Comparison of ENCODE assay signal across 22 cellular contexts in genomic region chr22:27311666-27312566, GRCh38.
DNase-seq lines count a peak whose midpoint lies in the region; ATAC-seq, FAIRE-seq and TF ChIP-seq lines count a peak whose summit lies in the region.
"Had no signal": no experiment of that assay in that cellular context is flagged by ENCODE, and none has a peak within 500 bp of the region (broad histone marks: within the 10 kb centered on the region; RNA-seq: fewer than 3 reads in every experiment).

No MANE protein-coding gene starts in this region.

- peak overlapping the region; percentile 65; the same call in 1 of the 2 replicates for H2BK12ac ChIP-seq in H1 (ENCODE audit: low read depth, low read length)
- H2BK12ac ChIP-seq in mesenchymal stem cell (ENCODE audit: low read length in 2 of 2) = peak overlapping the region in 1 of 2 experiments; percentile 56

- H4K5ac ChIP-seq in H1 (ENCODE audit: insufficient read length, low read depth, low read length) = no peak overlapping the region

- TF ChIP-seq CTCF in AG04449 (IDR thresholded peaks at IDR 0.05; ENCODE audit: insufficient read depth, low read length, missing control alignments) (no peak), H1 (IDR thresholded peaks at IDR 0.05; ENCODE audit: control extremely low read depth in 1 of 3, insufficient read depth in 1 of 3, low read depth in 1 of 3, low read length in 3 of 3) (no peak)

- peak overlapping the region; percentile 90; the same call in 1 of the 2 replicates for H2AK5ac ChIP-seq in H1 (ENCODE audit: low read depth, low read length)
- peak overlapping the region; percentile 83 for H2AK5ac ChIP-seq in mesenchymal stem cell (ENCODE audit: low read length, severe bottlenecking)

- no peak overlapping the region for H3K23ac ChIP-seq in H1 (ENCODE audit: insufficient read length)
- H3K23ac ChIP-seq in mesenchymal stem cell (ENCODE audit: low read length in 2 of 2) = peak overlapping the region in 1 of 2 experiments; percentile 2

- TF ChIP-seq RAD21 in H1 (IDR thresholded peaks at IDR 0.05 in 1 of 2, conservative IDR thresholded peaks at IDR 0.05 in 1 of 2; ENCODE audit: low read depth in 2 of 2, low read length in 2 of 2) = no peak; a peak in 1 of 4 replicates

- FAIRE-seq in H1 (lab: Jason Lieb, UNC) = no peak
- FAIRE-seq: A204.1 had no signal

- peak overlapping the region; percentile 31 to 61 for H3K4me2 ChIP-seq in H1 (ENCODE audit: insufficient read depth in 1 of 2, low read depth in 2 of 2, low read length in 2 of 2)
- peak overlapping the region; percentile 79 for H3K4me2 ChIP-seq in mesenchymal stem cell (ENCODE audit: low read length, poor library complexity, severe bottlenecking)

- peak overlapping the region; percentile 16 for H2BK120ac ChIP-seq in H1 (replicated peaks; ENCODE audit: low read depth, low read length)
- no peak overlapping the region for H2BK120ac ChIP-seq in mesenchymal stem cell (ENCODE audit: low read depth, low read length)

- no peaks in the 10 kb centered on the region for H3K79me1 ChIP-seq in H1 (ENCODE audit: low read depth, low read length)
- no peaks in the 10 kb centered on the region for H3K79me1 ChIP-seq in mesenchymal stem cell (replicated peaks; ENCODE audit: low read length, poor library complexity, severe bottlenecking)

- POLR2A ChIA-PET in AG04449 (lab: Yijun Ruan, JAX) = no interaction called here
- POLR2A ChIA-PET in H1 (lab: Charles Lee; ENCODE audit: partially characterized antibody) = no interaction called here

- H3K18ac ChIP-seq in H1 (ENCODE audit: extremely low read depth, low read length) (peak overlapping the region; percentile 12; the same call in 1 of the 2 replicates), mesenchymal stem cell (ENCODE audit: low read depth in 1 of 2, low read length in 2 of 2) (peak overlapping the region; percentile 1 to 88)

- CTCF ChIA-PET in AG04449 (lab: Yijun Ruan, JAX) = no interaction called here
- CTCF ChIA-PET in H1 (lab: Charles Lee; ENCODE audit: partially characterized antibody) = interaction anchor here (2.3 kb wide), 1 partner anchor 19 kb away, joined by 11 read pairs; no protein-coding TSS in a partner anchor

- intact Hi-C loops in left ventricle myocardium superior (cut with micrococcal nuclease) = no loop called here

- H3K9me3 ChIP-seq in H1 (ENCODE audit: insufficient read depth in 2 of 2, low read depth in 1 of 2, low read length in 1 of 2) (no peaks in the 10 kb centered on the region), mesenchymal stem cell (ENCODE audit: control insufficient read depth, low read length) (no peaks in the 10 kb centered on the region)

- no peaks in the 10 kb centered on the region; a peak in 1 of 4 replicates for H3K79me2 ChIP-seq in H1 (ENCODE audit: control insufficient read depth in 1 of 2, insufficient read depth in 2 of 2, low read length in 2 of 2)

- H2AFZ ChIP-seq in H1 (ENCODE audit: low read length) (0 out of 2 replicates have a peak overlapping the region, but pooled peaks have one; percentile 42), mesenchymal stem cell (ENCODE audit: low read depth, low read length) (no peak overlapping the region)

- H3K9ac ChIP-seq in H1 (replicated peaks in 1 of 4; ENCODE audit: extremely low read depth in 1 of 4, low read depth in 3 of 4, low read length in 3 of 4) = peak overlapping the region in 1 of 4 experiments; percentile 48; a peak in 1 of 7 replicates
- no peak overlapping the region for H3K9ac ChIP-seq in mesenchymal stem cell (ENCODE audit: low read length)

- ATAC-seq in GM18870 (IDR thresholded peaks at IDR 0.05; ENCODE audit: unreplicated experiment) (no peak), left ventricle myocardium superior (no peak)
- ATAC-seq: activated CD8-positive, alpha-beta T cell treated with anti-CD3 and anti-CD28 coated beads for 36 hours; activated T-cell treated with anti-CD3 and anti-CD28 coated beads, Interleukin-2, amount 50 U/mL, for 4 hours; gastroesophageal sphincter; natural killer cell treated with Interleukin-12 subunit alpha and Interleukin-12 subunit beta and Interleukin-15 and Interleukin-18, amount 100 ng/mL, for 72 hours had no signal

- H3K23me2 ChIP-seq in H1 (ENCODE audit: low read depth, low read length) = peaks cover 5% of the 10 kb centered on the region

- H2BK5ac ChIP-seq in H1 (ENCODE audit: low read depth, low read length) (peak overlapping the region; percentile 29; the same call in 1 of the 2 replicates), mesenchymal stem cell (ENCODE audit: low read depth, low read length, poor library complexity, severe bottlenecking) (no peak overlapping the region)

- H3K4me1 ChIP-seq in H1 (replicated peaks in 1 of 4; ENCODE audit: control insufficient read depth in 3 of 4, insufficient read depth in 4 of 4, low read length in 3 of 4) = peaks cover 6 to 29% (median 16%) of the 10 kb centered on the region in 4 experiments; a peak in 6 of 7 replicates
- H3K4me1 ChIP-seq in mesenchymal stem cell (ENCODE audit: control insufficient read depth, insufficient read depth, low read depth, low read length) = peaks cover 38% of the 10 kb centered on the region

- H3K36me3 ChIP-seq in H1 (ENCODE audit: control insufficient read depth in 2 of 4, insufficient read depth in 4 of 4, low read length in 3 of 4) (no peaks in the 10 kb centered on the region; a peak in 1 of 8 replicates), mesenchymal stem cell (ENCODE audit: control insufficient read depth in 1 of 2, insufficient read depth in 2 of 2, low read depth in 1 of 2, low read length in 2 of 2) (no peaks in the 10 kb centered on the region)
- H3K36me3 ChIP-seq: gastroesophageal sphincter had no signal

- H3K56ac ChIP-seq in H1 (replicated peaks; ENCODE audit: insufficient read length, low read depth, low read length) = no peak overlapping the region

- WGBS in H1 (ENCODE audit: extremely low coverage in 1 of 2, insufficient coverage in 1 of 2, insufficient read length in 1 of 2, insufficient replicate concordance in 2 of 2, low coverage in 1 of 2, low lambda C conversion rate in 2 of 2, missing lambda C conversion rate in 1 of 2), 2 experiments = 24% methylated on average over 16 of the region's 16 CpGs; no CpG with 5 or more reads in 1 of the 2 experiments
- WGBS in mesenchymal stem cell = 13% methylated on average over 15 of the region's 16 CpGs

- DNase-seq in AG04449 (ENCODE audit: low read depth, low spot score) = no peak
- peak; percentile 10 for DNase-seq in LHCN-M2 (ENCODE audit: low read depth)
- DNase-seq in H1 (ENCODE audit: low read depth in 1 of 2, low spot score in 2 of 2) = peak in 1 of 2 experiments; percentile 58
- DNase-seq in mesenchymal stem cell = peak; percentile 42
- DNase-seq in DMS53 (lab: John Stamatoyannopoulos, UW) = no peak
- DNase-seq in left ventricle myocardium superior = no peak
- no peak for DNase-seq in AML-193 (lab: John Stamatoyannopoulos, UW)
- DNase-seq: activated CD8-positive, alpha-beta T cell treated with anti-CD3 and anti-CD28 coated beads for 36 hours; activated naive CD4-positive, alpha-beta T cell treated with anti-CD3 and anti-CD28 coated beads, Interleukin-2, amount 50 U/mL, for 16 hours; activated T-cell treated with anti-CD3 and anti-CD28 coated beads, Interleukin-2, amount 50 U/mL, for 4 hours; CD4-positive, CD25-positive, alpha-beta regulatory T cell; DMS153; mammary epithelial cell; NCI-H1930; NCI-H524; Right ventricle myocardium superior; T-helper 1 cell had no signal

- H2BK15ac ChIP-seq in H1 (ENCODE audit: low read length) (peak overlapping the region; percentile 48), mesenchymal stem cell (ENCODE audit: low read depth, poor library complexity, severe bottlenecking) (no peak overlapping the region)

- no peak for TF ChIP-seq EP300 in H1 (IDR thresholded peaks at IDR 0.05; ENCODE audit: borderline replicate concordance in 1 of 2, low read depth in 2 of 2, low read length in 2 of 2)

- H3K27me3 ChIP-seq in H1 (replicated peaks in 1 of 4; ENCODE audit: control insufficient read depth in 3 of 4, extremely low read depth in 1 of 4, insufficient read depth in 3 of 4, low read length in 3 of 4) (peaks cover 0 to 7% (median 0%) of the 10 kb centered on the region in 4 experiments; a peak in 2 of 7 replicates), mesenchymal stem cell (ENCODE audit: control insufficient read depth in 1 of 2, insufficient read depth in 1 of 2, low read length in 2 of 2) (peaks cover 0 to 58% of the 10 kb centered on the region in 2 experiments)
- H3K27me3 ChIP-seq: gastroesophageal sphincter had no signal

- H3K4ac ChIP-seq in H1 (replicated peaks; ENCODE audit: insufficient read length, low read depth, low read length) = peak overlapping the region; percentile 98
- peak overlapping the region in 1 of 2 experiments; percentile 75 for H3K4ac ChIP-seq in mesenchymal stem cell (ENCODE audit: low read depth in 1 of 2, low read length in 2 of 2)

- TF ChIP-seq POLR2A in H1 (IDR thresholded peaks at IDR 0.05; ENCODE audit: control extremely low read depth in 1 of 2, low read depth in 2 of 2, low read length in 2 of 2) = no peak

- H4K20me1 ChIP-seq in H1 (replicated peaks in 1 of 2; ENCODE audit: control insufficient read depth in 1 of 2, insufficient read depth in 2 of 2, low read length in 2 of 2) = peaks cover 0 to 4% of the 10 kb centered on the region in 2 experiments

- H4K8ac ChIP-seq in H1 (ENCODE audit: extremely low read depth, insufficient read depth, low read length) = no peak overlapping the region
- peak overlapping the region; percentile 19 for H4K8ac ChIP-seq in mesenchymal stem cell (ENCODE audit: low read length)

- H3K27ac ChIP-seq in H1 (ENCODE audit: low read depth, low read length) = no peak overlapping the region
- H3K27ac ChIP-seq in mesenchymal stem cell (ENCODE audit: low read length, poor library complexity, severe bottlenecking) = peak overlapping the region; percentile 9
- H3K27ac ChIP-seq: gastroesophageal sphincter, VCaP had no signal

- H4K91ac ChIP-seq in H1 (replicated peaks; ENCODE audit: insufficient read length, low read length) = peak overlapping the region; percentile 88
- peak overlapping the region; percentile 83 for H4K91ac ChIP-seq in mesenchymal stem cell (ENCODE audit: low read length)

- H3K14ac ChIP-seq in H1 (ENCODE audit: insufficient read length) (no peak overlapping the region), mesenchymal stem cell (ENCODE audit: low read length in 2 of 2) (peak overlapping the region in 1 of 2 experiments; percentile 58)

- H2BK20ac ChIP-seq in H1 (ENCODE audit: low read length) = 0 out of 2 replicates have a peak overlapping the region, but pooled peaks have one; percentile 2

- H3K4me3 ChIP-seq in AG04449 (ENCODE audit: low read depth, low read length) (peak overlapping the region; percentile 29), H1 (ENCODE audit: extremely low read depth in 1 of 4, insufficient read depth in 2 of 4, low read depth in 3 of 4, low read length in 4 of 4) (peak overlapping the region in 1 of 4 experiments; percentile 46; a peak in 2 of 8 replicates), mesenchymal stem cell (ENCODE audit: insufficient read depth in 1 of 2, low read depth in 1 of 2, low read length in 2 of 2) (no peak overlapping the region)
- H3K4me3 ChIP-seq: gastroesophageal sphincter had no signal

TF ChIP-seq in H1, 55 proteins besides CTCF, POLR2A, EP300 and RAD21 (continues in another document):
- 0 out of 2 replicates have a peak, but pooled peaks have one; percentile 4 for TF ChIP-seq RBBP5 (IDR thresholded peaks at IDR 0.05; ENCODE audit: borderline replicate concordance, low read depth, low read length)

Comparison
In these comparisons a context has a peak if more than half of its experiments do, and no peak if none do; other contexts are left out.
1. DNase-seq: peak in LHCN-M2 (single experiment) and mesenchymal stem cell (single experiment); none in AG04449 (single experiment), DMS53 (single experiment), left ventricle myocardium superior (single experiment) and AML-193 (0 of 2).